Comparison of ENCODE assay signal across 27 cellular contexts in the genomic region with DNA sequence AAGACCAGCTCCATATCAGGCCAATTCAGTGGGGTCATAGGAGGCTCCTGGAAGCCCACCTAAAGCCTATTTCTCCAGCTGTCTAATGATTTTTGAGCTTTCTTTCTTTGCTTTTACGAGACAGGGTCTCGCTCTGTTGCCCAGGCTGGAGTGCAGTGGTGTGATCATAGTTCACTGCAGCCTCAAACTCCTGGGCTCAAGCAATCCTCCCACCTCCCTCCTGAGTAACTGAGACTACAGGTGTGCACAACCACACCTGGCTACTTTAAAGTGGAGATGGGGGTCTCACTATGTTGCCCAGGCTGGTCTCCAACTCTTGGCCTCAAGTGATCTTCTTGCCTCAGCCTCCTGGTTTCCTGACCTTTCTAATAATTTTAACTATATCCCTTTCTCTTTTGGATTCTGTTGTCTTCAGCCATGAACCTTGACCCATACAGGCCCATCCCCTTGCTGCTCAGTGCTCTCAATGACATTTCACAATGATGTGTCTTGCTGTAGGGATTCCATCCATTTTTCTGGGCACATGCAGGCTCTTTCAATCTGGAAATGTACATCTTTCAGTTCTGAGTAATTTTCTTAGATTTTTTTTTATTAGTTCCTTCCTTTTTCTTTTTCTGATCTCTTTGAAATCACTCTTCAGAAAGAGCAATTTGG. TPM values are rescaled to one million over a fixed set of nuclear protein-coding genes. Genes with fewer than 3 reads are reported as not detected.
DNase-seq lines count a peak whose midpoint lies in the region; ATAC-seq and TF ChIP-seq lines count a peak whose summit lies in the region.
"Had no signal": no experiment of that assay in that cellular context is flagged by ENCODE, and none has a peak within 500 bp of the region (broad histone marks: within the 10 kb centered on the region; RNA-seq: fewer than 3 reads in every experiment).

No MANE protein-coding gene starts in this region.

- no peaks in the 10 kb centered on the region for H3K4me1 Mint-ChIP-seq in WTC11
- H3K4me1 Mint-ChIP-seq: activated CD4-positive, alpha-beta T cell treated with anti-CD3 and anti-CD28 coated beads, Interleukin-2, amount 10 ng/mL, durations not matched to agents 7 days and 5 days; CD4-positive, CD25-positive, alpha-beta regulatory T cell had no signal

- no peak overlapping the region for H4K91ac ChIP-seq in trophoblast cell (ENCODE audit: low read depth, low read length)

- POLR2A ChIA-PET in WTC11 (lab: Charles Lee): no interaction called here

- H2BK5ac ChIP-seq in trophoblast cell (ENCODE audit: low read depth, low read length, poor library complexity): no peak overlapping the region

- H2AFZ ChIP-seq in trophoblast cell (ENCODE audit: insufficient read depth, low read length, poor library complexity): no peak overlapping the region

- ATAC-seq in WTC11 (no peak), aorta (ENCODE audit: low FRiP score) (no peak)
- ATAC-seq: activated T-cell treated with anti-CD3 and anti-CD28 coated beads, Interleukin-2, amount 50 U/mL, for 4 hours; effector memory CD8-positive, alpha-beta T cell; gastrocnemius medialis; left lung; naive thymus-derived CD8-positive, alpha-beta T cell; stimulated activated naive CD8-positive, alpha-beta T cell treated with anti-CD3 and anti-CD28 coated beads, Interleukin-15, Interleukin-2, amounts not matched to agents 100 U/mL and 50 U/mL, for 24 hours had no signal

- peaks cover 23 to 51% (median 28%) of the 10 kb centered on the region in 10 experiments for H3K4me1 ChIP-seq in BLaER1 treated with 17β-estradiol and CSF1 and Interleukin-3, amounts not matched to agents 10 nM and 100 nM
- no peaks in the 10 kb centered on the region for H3K4me1 ChIP-seq in trophoblast cell (ENCODE audit: control insufficient read depth in 1 of 2, insufficient read depth in 2 of 2, low read length in 2 of 2)
- H3K4me1 ChIP-seq in aorta (ENCODE audit: control insufficient read depth in 1 of 2, insufficient read depth in 2 of 2, low read length in 2 of 2): no peaks in the 10 kb centered on the region

- DNase-seq in WTC11 (ENCODE audit: low spot score): no peak
- DNase-seq in fibroblast of villous mesenchyme (ENCODE audit: low read depth): peak; percentile 54
- peak; percentile 54 to 80 for DNase-seq in trophoblast cell
- no peak for DNase-seq in aorta
- DNase-seq in SHP77 treated with DMSO at 0.1 percent for 48 hours (lab: John Stamatoyannopoulos, UW): no peak
- DNase-seq in stimulated activated CD4-positive, alpha-beta T cell treated with anti-CD3 and anti-CD28 coated beads, Interleukin-2, amount 100 ng/mL, for 48 hours: no peak
- DNase-seq: ACHN; activated CD4-positive, alpha-beta T cell treated with anti-CD3 and anti-CD28 coated beads, Interleukin-2, amount 10 ng/mL, durations not matched to agents 7 days and 5 days; activated T-cell treated with anti-CD3 and anti-CD28 coated beads, Interleukin-2, amount 50 U/mL, for 4 hours; CD4-positive, CD25-positive, alpha-beta regulatory T cell; effector memory CD8-positive, alpha-beta T cell; erythroblast; hypothalamus; left lung; naive thymus-derived CD8-positive, alpha-beta T cell; NCI-H1092; NCI-H187 treated with DMSO at 0.1 percent for 48 hours; nucleus accumbens; stimulated activated naive CD8-positive, alpha-beta T cell treated with anti-CD3 and anti-CD28 coated beads, Interleukin-15, Interleukin-2, amounts not matched to agents 100 U/mL and 50 U/mL, for 24 hours had no signal

- 0 out of 22 replicates have a peak, but pooled peaks cover 0 to 2% (median 0%) of the 10 kb centered on the region in 11 experiments for H3K9me3 ChIP-seq in BLaER1 treated with 17β-estradiol and CSF1 and Interleukin-3, amounts not matched to agents 10 nM and 100 nM (replicated peaks in 1 of 11)
- H3K9me3 ChIP-seq in trophoblast cell (ENCODE audit: insufficient read depth, low read depth, low read length) (no peaks in the 10 kb centered on the region), aorta (ENCODE audit: control insufficient read depth, low read length) (no peaks in the 10 kb centered on the region)
- H3K9me3 ChIP-seq: gastrocnemius medialis, left lung, tibial artery had no signal

- H3K36me3 Mint-ChIP-seq in WTC11: no peaks in the 10 kb centered on the region
- H3K36me3 Mint-ChIP-seq: brain; naive thymus-derived CD8-positive, alpha-beta T cell had no signal

- H3K4me3 Mint-ChIP-seq in WTC11: no peak overlapping the region
- H3K4me3 Mint-ChIP-seq: activated CD4-positive, alpha-beta T cell treated with anti-CD3 and anti-CD28 coated beads, Interleukin-2, amount 10 ng/mL, durations not matched to agents 7 days and 5 days; activated T-cell treated with anti-CD3 and anti-CD28 coated beads, Interleukin-2, amount 50 U/mL, for 4 hours; brain; CD4-positive, CD25-positive, alpha-beta regulatory T cell; effector memory CD8-positive, alpha-beta T cell; naive thymus-derived CD8-positive, alpha-beta T cell had no signal

- H3K79me2 ChIP-seq in trophoblast cell (ENCODE audit: control insufficient read depth, insufficient read depth, low read length, poor library complexity): no peaks in the 10 kb centered on the region

- no peak overlapping the region for H3K4ac ChIP-seq in trophoblast cell (ENCODE audit: low read depth, low read length)

- intact Hi-C loops in aorta (cut with DNase I): loop anchor here in 1 of 2 donors (5.0 kb wide), 1 partner anchor 358 kb away; no protein-coding TSS in a partner anchor

- no peak overlapping the region for H3K4me3 ChIP-seq in BLaER1 treated with 17β-estradiol and CSF1 and Interleukin-3, amounts not matched to agents 10 nM and 100 nM
- H3K4me3 ChIP-seq in fibroblast of villous mesenchyme (ENCODE audit: low read depth, low read length): no peak overlapping the region
- H3K4me3 ChIP-seq in trophoblast cell (ENCODE audit: low read depth, low read length): no peak overlapping the region
- H3K4me3 ChIP-seq in aorta (ENCODE audit: low read length in 2 of 2): no peak overlapping the region
- H3K4me3 ChIP-seq: gastrocnemius medialis, left lung, tibial artery had no signal

- H3K23ac ChIP-seq in trophoblast cell (ENCODE audit: low read length): no peak overlapping the region

- H3K27ac Mint-ChIP-seq in WTC11: no peak overlapping the region
- H3K27ac Mint-ChIP-seq: activated CD4-positive, alpha-beta T cell treated with anti-CD3 and anti-CD28 coated beads, Interleukin-2, amount 10 ng/mL, durations not matched to agents 7 days and 5 days; brain; CD4-positive, CD25-positive, alpha-beta regulatory T cell had no signal

- H3K27me3 Mint-ChIP-seq in WTC11 (ENCODE audit: low read depth): no peaks in the 10 kb centered on the region; the same call in 1 of the 2 replicates

- H4K12ac ChIP-seq in trophoblast cell (ENCODE audit: low read depth, low read length): no peak overlapping the region

- H3K18ac ChIP-seq in trophoblast cell (ENCODE audit: low read length): no peak overlapping the region

- no CpG with 5 or more reads among the region's 2 CpGs for WGBS in trophoblast cell (ENCODE audit: extremely low coverage, insufficient coverage, insufficient read length)
- 96 to 98% methylated on average over 2 of the region's 2 CpGs for WGBS in aorta, 2 donors

- no peak overlapping the region for H2BK12ac ChIP-seq in trophoblast cell (ENCODE audit: low read length)

- H3K36me3 ChIP-seq in BLaER1 treated with 17β-estradiol and CSF1 and Interleukin-3, amounts not matched to agents 10 nM and 100 nM: no peaks in the 10 kb centered on the region
- no peaks in the 10 kb centered on the region for H3K36me3 ChIP-seq in trophoblast cell (ENCODE audit: control insufficient read depth in 1 of 2, insufficient read depth in 2 of 2, low read length in 2 of 2)
- H3K36me3 ChIP-seq in aorta (ENCODE audit: control insufficient read depth in 1 of 2, insufficient read depth in 2 of 2, low read length in 1 of 2): no peaks in the 10 kb centered on the region
- H3K36me3 ChIP-seq: gastrocnemius medialis, left lung, tibial artery had no signal

- peak overlapping the region in 2 of 11 experiments; percentile 8 to 38; a peak in 1 of 22 replicates for H3K27ac ChIP-seq in BLaER1 treated with 17β-estradiol and CSF1 and Interleukin-3, amounts not matched to agents 10 nM and 100 nM
- no peak overlapping the region for H3K27ac ChIP-seq in trophoblast cell (ENCODE audit: low read depth, low read length)
- no peak overlapping the region for H3K27ac ChIP-seq in aorta (ENCODE audit: low read depth in 1 of 2, low read length in 2 of 2)
- H3K27ac ChIP-seq: left lung, tibial artery, VCaP had no signal

- H4K8ac ChIP-seq in trophoblast cell (ENCODE audit: low read depth, low read length): no peak overlapping the region

- no peak overlapping the region for H3K14ac ChIP-seq in trophoblast cell (ENCODE audit: low read length)

- H2BK120ac ChIP-seq in trophoblast cell (ENCODE audit: insufficient read depth, low read length, poor library complexity): no peak overlapping the region

- H3K9ac ChIP-seq in BLaER1 treated with 17β-estradiol and CSF1 and Interleukin-3, amounts not matched to agents 10 nM and 100 nM: 0 out of 22 replicates have a peak overlapping the region, but pooled peaks of 1 of the 11 experiments have one; percentile 18
- H3K9ac ChIP-seq in trophoblast cell (ENCODE audit: low read length): no peak overlapping the region

- no peaks in the 10 kb centered on the region for H3K27me3 ChIP-seq in BLaER1 treated with 17β-estradiol and CSF1 and Interleukin-3, amounts not matched to agents 10 nM and 100 nM
- H3K27me3 ChIP-seq in trophoblast cell (ENCODE audit: insufficient read depth, low read length) (no peaks in the 10 kb centered on the region), aorta (ENCODE audit: control insufficient read depth in 1 of 2, insufficient read depth in 2 of 2, low read length in 1 of 2) (no peaks in the 10 kb centered on the region)
- H3K27me3 ChIP-seq: gastrocnemius medialis, left lung, tibial artery had no signal

- CTCF ChIA-PET in WTC11 (lab: Charles Lee): interaction anchor here (0.7 to 2.6 kb wide), 16 partner anchors 11 to 312 kb away, joined by 3 to 17 read pairs (median 4); no protein-coding TSS in a partner anchor

- peaks cover 11% of the 10 kb centered on the region for H3K9me3 Mint-ChIP-seq in WTC11
- H3K9me3 Mint-ChIP-seq: CD4-positive, CD25-positive, alpha-beta regulatory T cell; effector memory CD8-positive, alpha-beta T cell had no signal

- peak overlapping the region; percentile 47 to 85 (median 68) for H3K4me2 ChIP-seq in BLaER1 treated with 17β-estradiol and CSF1 and Interleukin-3, amounts not matched to agents 10 nM and 100 nM
- no peak overlapping the region for H3K4me2 ChIP-seq in trophoblast cell (ENCODE audit: low read length)

- no peaks in the 10 kb centered on the region; a peak in 1 of 22 replicates for H4K20me1 ChIP-seq in BLaER1 treated with 17β-estradiol and CSF1 and Interleukin-3, amounts not matched to agents 10 nM and 100 nM

- H3K79me1 ChIP-seq in trophoblast cell (ENCODE audit: low read length): no peaks in the 10 kb centered on the region

- TF ChIP-seq CTCF in WTC11 (IDR thresholded peaks at IDR 0.05) (no peak), fibroblast of villous mesenchyme (IDR thresholded peaks at IDR 0.05; ENCODE audit: insufficient read depth, low read depth, low read length) (no peak)

- no peak overlapping the region for H2AK5ac ChIP-seq in trophoblast cell (ENCODE audit: low read length)

RNA-seq across cellular contexts. Expression of gene GNLY, which starts 29.7 kb away (rescaled TPM):
- total RNA-seq in WTC11 (2021) (0.44 TPM in 1 of 3 replicates, not detected in the others), fibroblast of villous mesenchyme (not detected in 2 replicates), aorta (1 to 10 TPM; 2.1 to 8.0 TPM)
- 0.75 and 0.90 TPM in 2 replicates for polyA plus RNA-seq in trophoblast cell (2013)
- polyA plus RNA-seq in aorta: under 1 TPM in 1 of 2 donors, not detected in 1; 0.43 TPM
- total RNA-seq: H1, LHCN-M2, pulmonary artery endothelial cell had no signal

RNA-seq across cellular contexts. Expression of gene ATOH8, which starts 30.0 kb away (rescaled TPM):
- total RNA-seq in WTC11 (2021) (0.23 to 0.81 TPM (median 0.57 TPM) in 3 replicates), fibroblast of villous mesenchyme (6.8 and 9.1 TPM in 2 replicates), aorta (10 to 100 TPM; 56.7 to 68.5 TPM)
- 1.8 and 2.0 TPM in 2 replicates for polyA plus RNA-seq in trophoblast cell (2013)
- polyA plus RNA-seq in aorta: 10 to 100 TPM; 51.5 to 78.8 TPM
- total RNA-seq: activated T-cell treated with anti-CD3 and anti-CD28 coated beads, Interleukin-2, amount 50 U/mL, for 4 hours; CD4-positive, CD25-positive, alpha-beta regulatory T cell; naive thymus-derived CD8-positive, alpha-beta T cell had no signal
- polyA plus RNA-seq: CD4-positive, CD25-positive, alpha-beta regulatory T cell; naive thymus-derived CD8-positive, alpha-beta T cell had no signal

RNA-seq across cellular contexts. Expression of gene SFTPB, which starts 55.8 kb away (rescaled TPM):
- total RNA-seq in WTC11 (2021) (7.6 to 10.7 TPM (median 9.0 TPM) in 3 replicates), fibroblast of villous mesenchyme (not detected in 2 replicates), aorta (1 to 10 TPM in 1 of 2 donors, not detected in 1; 1.7 TPM)
- 0.14 and 0.15 TPM in 2 replicates for polyA plus RNA-seq in trophoblast cell (2013)
- polyA plus RNA-seq in aorta: 1 to 10 TPM; 2.3 to 8.1 TPM
- total RNA-seq: activated CD4-positive, alpha-beta T cell treated with anti-CD3 and anti-CD28 coated beads, Interleukin-2, amount 10 ng/mL, durations not matched to agents 7 days and 5 days; CD4-positive, CD25-positive, alpha-beta regulatory T cell; gastrocnemius medialis; H1; LHCN-M2; naive thymus-derived CD8-positive, alpha-beta T cell; pulmonary artery endothelial cell had no signal
- polyA plus RNA-seq: CD4-positive, CD25-positive, alpha-beta regulatory T cell; H1 had no signal

Comparison
In these comparisons a context has a peak if more than half of its experiments do, and no peak if none do; other contexts are left out.
1. DNase-seq: peak in fibroblast of villous mesenchyme (single experiment) and trophoblast cell (2 of 2); none in WTC11 (single experiment), aorta (0 of 2), SHP77 treated with DMSO at 0.1 percent for 48 hours (single experiment) and stimulated activated CD4-positive, alpha-beta T cell treated with anti-CD3 and anti-CD28 coated beads, Interleukin-2, amount 100 ng/mL, for 48 hours (0 of 2).